In the genomic region with DNA sequence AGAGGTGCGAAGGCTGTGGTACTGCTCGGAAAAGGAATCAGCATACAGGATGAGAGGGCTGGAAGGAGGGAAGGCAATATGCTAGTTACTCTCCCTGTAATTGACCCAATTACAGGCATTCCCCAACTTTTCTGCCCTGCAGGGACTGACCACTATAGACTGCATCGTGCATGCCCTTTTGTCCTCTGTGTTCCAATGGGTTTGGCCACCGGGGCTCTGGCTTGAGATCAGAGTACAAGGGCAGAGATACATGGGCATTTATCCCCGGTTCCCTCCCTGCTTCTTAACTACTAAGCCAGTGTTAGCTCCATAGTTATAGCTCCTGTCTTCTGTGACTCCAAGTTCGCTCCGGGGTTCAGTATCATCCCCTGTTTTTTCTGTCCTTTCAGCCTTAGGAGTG, we compare ENCODE assay signal across 22 cellular contexts.
"Had no signal": no experiment of that assay in that cellular context is flagged by ENCODE, and none has a peak within 500 bp of the region (broad histone marks: within the 10 kb centered on the region; RNA-seq: fewer than 3 reads in every experiment).

No MANE protein-coding gene starts in this region.

- ATAC-seq: K562, Panc1 had no signal

- H3K4me3 ChIP-seq: K562 had no signal

- H3K9me3 ChIP-seq: SK-N-SH had no signal

- H3K27ac ChIP-seq: KMS-11, RWPE1 had no signal

- DNase-seq: MV-4-11, NCI-H1048, NCI-H1105, NCI-H1417, NCI-H1436 treated with DMSO at 0.1 percent for 48 hours, NCI-H1694, NCI-H187 treated with DMSO at 0.1 percent for 48 hours, NCI-H2081, NCI-H2171, NCI-H226, NCI-H446, NCI-H510A, NCI-H524 treated with DMSO at 0.1 percent for 48 hours, NCI-H69, NCI-H774, SHP77, SK-N-SH, SW 1271 had no signal
